ENCODE assay signal across 8 cellular contexts in genomic region chr11:62552465-62552782, GRCh38. TPM values are rescaled to one million over a fixed set of nuclear protein-coding genes. Genes with fewer than 3 reads are reported as not detected.
DNase-seq lines count a peak whose midpoint lies in the region; ATAC-seq, FAIRE-seq and TF ChIP-seq lines count a peak whose summit lies in the region.

No MANE protein-coding gene starts in this region.

- no peak for ATAC-seq in activated naive CD8-positive, alpha-beta T cell treated with anti-CD3 and anti-CD28 coated beads, Interleukin-2, amount 10 ng/mL, durations not matched to agents 7 days and 5 days (ENCODE audit: low read depth)

- peaks cover 2% of the 10 kb centered on the region for H3K9me1 ChIP-seq in keratinocyte (ENCODE audit: control insufficient read depth, extremely low read depth, insufficient read depth, low read length)

- H3K4me1 Mint-ChIP-seq in activated CD4-positive, alpha-beta T cell treated with anti-CD3 and anti-CD28 coated beads, Interleukin-2, amount 10 ng/mL, durations not matched to agents 24 days and 14 days, result peaks cover 81% of the 10 kb centered on the region
- peaks cover 67% of the 10 kb centered on the region for H3K4me1 Mint-ChIP-seq in activated naive CD8-positive, alpha-beta T cell treated with anti-CD3 and anti-CD28 coated beads, Interleukin-2, amount 10 ng/mL, durations not matched to agents 7 days and 5 days

- H3K36me3 Mint-ChIP-seq in activated CD4-positive, alpha-beta T cell treated with anti-CD3 and anti-CD28 coated beads, Interleukin-2, amount 10 ng/mL, durations not matched to agents 24 days and 14 days (ENCODE audit: low read depth), result peaks cover 15% of the 10 kb centered on the region
- H3K36me3 Mint-ChIP-seq in activated naive CD8-positive, alpha-beta T cell treated with anti-CD3 and anti-CD28 coated beads, Interleukin-2, amount 10 ng/mL, durations not matched to agents 7 days and 5 days, result no peaks in the 10 kb centered on the region

- no peak overlapping the region for H2AFZ ChIP-seq in keratinocyte (ENCODE audit: control insufficient read depth, low read length)

- DNase-seq in activated CD4-positive, alpha-beta T cell treated with anti-CD3 and anti-CD28 coated beads, Interleukin-2, amount 10 ng/mL, durations not matched to agents 24 days and 14 days, result no peak
- no peak for DNase-seq in activated CD4-positive, alpha-beta T cell treated with anti-CD3 and anti-CD28 coated beads, Interleukin-2, amount 50 U/mL, for 1 hour
- DNase-seq in activated naive CD8-positive, alpha-beta T cell treated with anti-CD3 and anti-CD28 coated beads, Interleukin-2, amount 10 ng/mL, durations not matched to agents 7 days and 5 days, result no peak
- no peak for DNase-seq in keratinocyte (ENCODE audit: low read depth, low spot score)
- no peak for DNase-seq in 8988T
- DNase-seq in head of caudate nucleus, result no peak
- DNase-seq in NCI-H510A treated with DMSO at 0.1 percent for 48 hours (lab: John Stamatoyannopoulos, UW), result no peak

- intact Hi-C loops in activated CD4-positive, alpha-beta T cell treated with anti-CD3 and anti-CD28 coated beads, Interleukin-2, amount 10 ng/mL, durations not matched to agents 24 days and 14 days (cut with micrococcal nuclease), result loop anchor here (2.0 to 10.0 kb wide), 2 partner anchors 48 to 728 kb away; partner anchors contain the start of genes FADS2 and MTA2
- intact Hi-C loops in head of caudate nucleus (cut with DNase I), result no loop called here

- H3K79me2 ChIP-seq in keratinocyte (ENCODE audit: control insufficient read depth, insufficient read depth, low read length), result no peaks in the 10 kb centered on the region

- H3K4me3 Mint-ChIP-seq in activated CD4-positive, alpha-beta T cell treated with anti-CD3 and anti-CD28 coated beads, Interleukin-2, amount 10 ng/mL, durations not matched to agents 24 days and 14 days, result peak overlapping the region; percentile 71
- peak overlapping the region; percentile 54 for H3K4me3 Mint-ChIP-seq in activated naive CD8-positive, alpha-beta T cell treated with anti-CD3 and anti-CD28 coated beads, Interleukin-2, amount 10 ng/mL, durations not matched to agents 7 days and 5 days

- TF ChIP-seq CTCF in keratinocyte (optimal IDR thresholded peaks at IDR 0.05 in 1 of 3, IDR thresholded peaks at IDR 0.05 in 1 of 3, conservative IDR thresholded peaks at IDR 0.05 in 1 of 3; ENCODE audit: extremely low read depth in 1 of 3, insufficient read depth in 2 of 3, low read length in 3 of 3), result no peak

- peak overlapping the region; percentile 98 for H3K27ac Mint-ChIP-seq in activated CD4-positive, alpha-beta T cell treated with anti-CD3 and anti-CD28 coated beads, Interleukin-2, amount 10 ng/mL, durations not matched to agents 24 days and 14 days
- peak overlapping the region; percentile 97 for H3K27ac Mint-ChIP-seq in activated naive CD8-positive, alpha-beta T cell treated with anti-CD3 and anti-CD28 coated beads, Interleukin-2, amount 10 ng/mL, durations not matched to agents 7 days and 5 days

- peak overlapping the region; percentile 97 for H3K27ac ChIP-seq in keratinocyte (ENCODE audit: control insufficient read depth, insufficient read depth, low read length)
- peak overlapping the region; percentile 39 for H3K27ac ChIP-seq in thymus (ENCODE audit: low read depth)

- H3K36me3 ChIP-seq in keratinocyte (ENCODE audit: control insufficient read depth in 2 of 2, extremely low read depth in 1 of 2, insufficient read depth in 2 of 2, low read length in 2 of 2) (peaks cover 0 to 4% of the 10 kb centered on the region in 2 experiments), thymus (ENCODE audit: control insufficient read depth, insufficient read depth) (no peaks in the 10 kb centered on the region)

- H3K27me3 ChIP-seq in keratinocyte (ENCODE audit: control insufficient read depth, extremely low read depth, insufficient read depth, low read length) (no peaks in the 10 kb centered on the region), thymus (ENCODE audit: control insufficient read depth, insufficient read depth) (peaks cover 12% of the 10 kb centered on the region)

- FAIRE-seq in keratinocyte (lab: Jason Lieb, UNC), result no peak

- peak overlapping the region; percentile 88 for H3K9ac ChIP-seq in keratinocyte (ENCODE audit: control insufficient read depth, extremely low read depth, insufficient read depth, low read length)

- H3K4me3 ChIP-seq in keratinocyte (ENCODE audit: control insufficient read depth in 2 of 3, extremely low read depth in 1 of 3, insufficient read depth in 2 of 3, low read depth in 1 of 3, low read length in 3 of 3) (peak overlapping the region in 2 of 3 experiments; percentile 50 to 65), thymus (ENCODE audit: low read length) (no peak overlapping the region)

- peaks cover 78% of the 10 kb centered on the region for H3K4me1 ChIP-seq in keratinocyte (ENCODE audit: control insufficient read depth, extremely low read depth, insufficient read depth, low read length)
- peaks cover 48% of the 10 kb centered on the region for H3K4me1 ChIP-seq in thymus (ENCODE audit: control insufficient read depth, insufficient read depth, low read length)

- peak overlapping the region; percentile 96 for H3K4me2 ChIP-seq in keratinocyte (ENCODE audit: control insufficient read depth, extremely low read depth, insufficient read depth, low read depth, low read length)

- dilution Hi-C loops in keratinocyte (cut with MboI; ENCODE audit: extremely low pct_ligation_motif_present, low sequenced_read_pairs), result no loop called here

- POLR2A ChIA-PET in activated naive CD8-positive, alpha-beta T cell treated with anti-CD3 and anti-CD28 coated beads, Interleukin-2, amount 10 ng/mL, durations not matched to agents 7 days and 5 days (lab: Charles Lee), result interaction anchor here (0.6 to 7.2 kb wide), 15 partner anchors 7 to 329 kb away, joined by 3 to 97 read pairs (median 5); partner anchors contain the start of genes AHNAK, B3GAT3, C11orf98 and CSKMT

- H4K20me1 ChIP-seq in keratinocyte (ENCODE audit: control insufficient read depth, extremely low read depth, insufficient read depth, low read length), result peaks cover 7% of the 10 kb centered on the region

- WGBS in thymus, result 94% methylated on average over 4 of the region's 4 CpGs

- peaks cover 14% of the 10 kb centered on the region for H3K27me3 Mint-ChIP-seq in activated CD4-positive, alpha-beta T cell treated with anti-CD3 and anti-CD28 coated beads, Interleukin-2, amount 10 ng/mL, durations not matched to agents 24 days and 14 days
- H3K27me3 Mint-ChIP-seq in activated naive CD8-positive, alpha-beta T cell treated with anti-CD3 and anti-CD28 coated beads, Interleukin-2, amount 10 ng/mL, durations not matched to agents 7 days and 5 days, result peaks cover 35% of the 10 kb centered on the region

- H3K9me3 Mint-ChIP-seq in activated CD4-positive, alpha-beta T cell treated with anti-CD3 and anti-CD28 coated beads, Interleukin-2, amount 10 ng/mL, durations not matched to agents 24 days and 14 days, result no peaks in the 10 kb centered on the region
- no peaks in the 10 kb centered on the region for H3K9me3 Mint-ChIP-seq in activated naive CD8-positive, alpha-beta T cell treated with anti-CD3 and anti-CD28 coated beads, Interleukin-2, amount 10 ng/mL, durations not matched to agents 7 days and 5 days

- no peaks in the 10 kb centered on the region for H3K9me3 ChIP-seq in keratinocyte (ENCODE audit: control insufficient read depth, low read depth, low read length)
- H3K9me3 ChIP-seq in thymus (ENCODE audit: control insufficient read depth), result no peaks in the 10 kb centered on the region

RNA-seq across cellular contexts. Expression of gene AHNAK, which starts 5.8 kb away (rescaled TPM):
- 88.8 and 91.5 TPM in 2 replicates for total RNA-seq in activated CD4-positive, alpha-beta T cell treated with anti-CD3 and anti-CD28 coated beads, Interleukin-2, amount 10 ng/mL, durations not matched to agents 24 days and 14 days
- total RNA-seq in activated naive CD8-positive, alpha-beta T cell treated with anti-CD3 and anti-CD28 coated beads, Interleukin-2, amount 10 ng/mL, durations not matched to agents 7 days and 5 days, result 100 to 1,000 TPM; 278 to 344 TPM
- 195 to 220 TPM (median 207 TPM) in 3 replicates for polyA plus RNA-seq in keratinocyte
- 177 TPM for polyA plus RNA-seq in keratinocyte (2011; ENCODE audit: low read depth)
- polyA plus RNA-seq in keratinocyte (2011; cell fraction: cytosol; rRNA removed), result 69.0 and 81.5 TPM in 2 replicates
- 933 and 1,273 TPM in 2 replicates for polyA plus RNA-seq in keratinocyte (2011; cell fraction: nucleus; rRNA removed)
- 296 and 367 TPM in 2 replicates for polyA plus RNA-seq in keratinocyte (2012; ENCODE audit: low replicate concordance)
- 503 to 1,127 TPM (median 686 TPM) in 3 replicates for polyA minus RNA-seq in keratinocyte
- 209 TPM for polyA minus RNA-seq in keratinocyte (2011; cell fraction: cytosol; rRNA and poly(A)+ RNA removed)
- polyA minus RNA-seq in keratinocyte (2011; cell fraction: nucleus; rRNA and poly(A)+ RNA removed), result 2,164 and 3,990 TPM in 2 replicates
- polyA plus RNA-seq in thymus, result 35.8 TPM

RNA-seq across cellular contexts. Expression of gene EEF1G, which starts 21.3 kb away (rescaled TPM):
- total RNA-seq in activated CD4-positive, alpha-beta T cell treated with anti-CD3 and anti-CD28 coated beads, Interleukin-2, amount 10 ng/mL, durations not matched to agents 24 days and 14 days, result 1,271 and 1,309 TPM in 2 replicates
- total RNA-seq in activated naive CD8-positive, alpha-beta T cell treated with anti-CD3 and anti-CD28 coated beads, Interleukin-2, amount 10 ng/mL, durations not matched to agents 7 days and 5 days, result 1,000 to 10,000 TPM; 1,132 to 1,152 TPM
- polyA plus RNA-seq in keratinocyte (1,553 to 1,943 TPM (median 1,735 TPM) in 3 replicates), thymus (1,365 TPM)
- 533 TPM for polyA plus RNA-seq in keratinocyte (2011; ENCODE audit: low read depth)
- 1,489 and 2,026 TPM in 2 replicates for polyA plus RNA-seq in keratinocyte (2011; cell fraction: cytosol; rRNA removed)
- polyA plus RNA-seq in keratinocyte (2011; cell fraction: nucleus; rRNA removed), result 533 and 561 TPM in 2 replicates
- polyA plus RNA-seq in keratinocyte (2012; ENCODE audit: low replicate concordance), result 1,577 and 1,717 TPM in 2 replicates
- polyA minus RNA-seq in keratinocyte, result 1,076 to 1,632 TPM (median 1,456 TPM) in 3 replicates
- polyA minus RNA-seq in keratinocyte (2011; cell fraction: cytosol; rRNA and poly(A)+ RNA removed), result 1,594 TPM
- 251 and 310 TPM in 2 replicates for polyA minus RNA-seq in keratinocyte (2011; cell fraction: nucleus; rRNA and poly(A)+ RNA removed)

RNA-seq across cellular contexts. Expression of gene TUT1, which starts 38.9 kb away (rescaled TPM):
- 45.3 and 50.9 TPM in 2 replicates for total RNA-seq in activated CD4-positive, alpha-beta T cell treated with anti-CD3 and anti-CD28 coated beads, Interleukin-2, amount 10 ng/mL, durations not matched to agents 24 days and 14 days
- total RNA-seq in activated naive CD8-positive, alpha-beta T cell treated with anti-CD3 and anti-CD28 coated beads, Interleukin-2, amount 10 ng/mL, durations not matched to agents 7 days and 5 days, result 10 to 100 TPM; 27.2 to 38.2 TPM
- polyA plus RNA-seq in keratinocyte (10.1 to 12.3 TPM (median 10.5 TPM) in 3 replicates), thymus (25.3 TPM)
- 4.3 TPM for polyA plus RNA-seq in keratinocyte (2011; ENCODE audit: low read depth)
- polyA plus RNA-seq in keratinocyte (2011; cell fraction: cytosol; rRNA removed), result 4.7 and 7.8 TPM in 2 replicates
- polyA plus RNA-seq in keratinocyte (2011; cell fraction: nucleus; rRNA removed), result 31.6 and 35.4 TPM in 2 replicates
- 10.6 and 11.7 TPM in 2 replicates for polyA plus RNA-seq in keratinocyte (2012; ENCODE audit: low replicate concordance)
- polyA minus RNA-seq in keratinocyte, result 5.7 to 10.8 TPM (median 9.4 TPM) in 3 replicates
- 7.5 TPM for polyA minus RNA-seq in keratinocyte (2011; cell fraction: cytosol; rRNA and poly(A)+ RNA removed)
- 9.0 and 14.4 TPM in 2 replicates for polyA minus RNA-seq in keratinocyte (2011; cell fraction: nucleus; rRNA and poly(A)+ RNA removed)

RNA-seq across cellular contexts. Expression of gene MTA2, which starts 49.2 kb away (rescaled TPM):
- total RNA-seq in activated CD4-positive, alpha-beta T cell treated with anti-CD3 and anti-CD28 coated beads, Interleukin-2, amount 10 ng/mL, durations not matched to agents 24 days and 14 days, result 219 and 220 TPM in 2 replicates
- 100 to 1,000 TPM; 231 to 233 TPM for total RNA-seq in activated naive CD8-positive, alpha-beta T cell treated with anti-CD3 and anti-CD28 coated beads, Interleukin-2, amount 10 ng/mL, durations not matched to agents 7 days and 5 days
- polyA plus RNA-seq in keratinocyte (29.4 to 44.3 TPM (median 39.7 TPM) in 3 replicates), thymus (79.3 TPM)
- 36.0 TPM for polyA plus RNA-seq in keratinocyte (2011; ENCODE audit: low read depth)
- polyA plus RNA-seq in keratinocyte (2011; cell fraction: cytosol; rRNA removed), result 25.2 and 30.6 TPM in 2 replicates
- polyA plus RNA-seq in keratinocyte (2011; cell fraction: nucleus; rRNA removed), result 65.7 and 66.8 TPM in 2 replicates
- 49.0 and 96.6 TPM in 2 replicates for polyA plus RNA-seq in keratinocyte (2012; ENCODE audit: low replicate concordance)
- polyA minus RNA-seq in keratinocyte, result 56.3 to 107 TPM (median 107 TPM) in 3 replicates
- polyA minus RNA-seq in keratinocyte (2011; cell fraction: cytosol; rRNA and poly(A)+ RNA removed), result 43.5 TPM
- 43.9 and 54.5 TPM in 2 replicates for polyA minus RNA-seq in keratinocyte (2011; cell fraction: nucleus; rRNA and poly(A)+ RNA removed)
